ENCODE assay signal across 13 cellular contexts in genomic region chr1:216902669-216903388, GRCh38.
DNase-seq lines count a peak whose midpoint lies in the region; ATAC-seq and TF ChIP-seq lines count a peak whose summit lies in the region.
"Had no signal": no experiment of that assay in that cellular context is flagged by ENCODE, and none has a peak within 500 bp of the region (broad histone marks: within the 10 kb centered on the region; RNA-seq: fewer than 3 reads in every experiment).

No MANE protein-coding gene starts in this region.

- no peaks in the 10 kb centered on the region for H3K36me3 Mint-ChIP-seq in activated T-helper 2 cell treated with anti-CD3 and anti-CD28 coated beads, Interferon-gamma antibody, Interleukin-2, Interleukin-4, amounts not matched to agents 10 μg/mL and 5 μg/mL and 100 μg/mL, durations not matched to agents 14 hours and 24 hours and 36 hours (ENCODE audit: low read depth)

- ATAC-seq in GM21367 (IDR thresholded peaks at IDR 0.05; ENCODE audit: unreplicated experiment) (no peak), HG03175 (IDR thresholded peaks at IDR 0.05; ENCODE audit: unreplicated experiment) (no peak)

- no peak for TF ChIP-seq CTCF in choroid plexus epithelial cell (conservative IDR thresholded peaks at IDR 0.05; ENCODE audit: low read depth, low read length)

- peak; percentile 77 for DNase-seq in COLO829 (ENCODE audit: low spot score)
- peak; percentile 49 for DNase-seq in M059J (ENCODE audit: low read depth)
- DNase-seq in choroid plexus epithelial cell (ENCODE audit: low read depth) = peak; percentile 35
- peak; percentile 33 for DNase-seq in myocyte (ENCODE audit: low read depth)
- DNase-seq in activated T-helper 2 cell treated with anti-CD3 and anti-CD28 coated beads, Interferon-gamma antibody, Interleukin-2, Interleukin-4, amounts not matched to agents 10 μg/mL and 5 μg/mL and 100 μg/mL, durations not matched to agents 14 hours and 24 hours and 36 hours (ENCODE audit: low spot score) = no peak
- DNase-seq in DMS114 treated with DMSO at 0.1 percent for 48 hours (lab: John Stamatoyannopoulos, UW; ENCODE audit: unreplicated experiment) = no peak
- DNase-seq: activated CD4-positive, CD25-positive, alpha-beta regulatory T cell treated with anti-CD3 and anti-CD28 coated beads, Interleukin-2, amount 50 U/mL, for 72 hours; activated naive CD4-positive, alpha-beta T cell treated with anti-CD3 and anti-CD28 coated beads for 36 hours; occipital lobe; upper lobe of left lung had no signal

- no peak overlapping the region for H3K4me3 Mint-ChIP-seq in activated T-helper 2 cell treated with anti-CD3 and anti-CD28 coated beads, Interferon-gamma antibody, Interleukin-2, Interleukin-4, amounts not matched to agents 10 μg/mL and 5 μg/mL and 100 μg/mL, durations not matched to agents 14 hours and 24 hours and 36 hours (ENCODE audit: low read depth)
- H3K4me3 Mint-ChIP-seq: activated naive CD4-positive, alpha-beta T cell treated with anti-CD3 and anti-CD28 coated beads for 36 hours had no signal

- H3K27me3 Mint-ChIP-seq in activated T-helper 2 cell treated with anti-CD3 and anti-CD28 coated beads, Interferon-gamma antibody, Interleukin-2, Interleukin-4, amounts not matched to agents 10 μg/mL and 5 μg/mL and 100 μg/mL, durations not matched to agents 14 hours and 24 hours and 36 hours (ENCODE audit: low read depth) = no peaks in the 10 kb centered on the region

- no peak overlapping the region for H3K4me3 ChIP-seq in choroid plexus epithelial cell (ENCODE audit: low read depth, low read length)
- H3K4me3 ChIP-seq: dorsolateral prefrontal cortex, upper lobe of left lung had no signal

- H3K4me1 Mint-ChIP-seq in activated T-helper 2 cell treated with anti-CD3 and anti-CD28 coated beads, Interferon-gamma antibody, Interleukin-2, Interleukin-4, amounts not matched to agents 10 μg/mL and 5 μg/mL and 100 μg/mL, durations not matched to agents 14 hours and 24 hours and 36 hours (ENCODE audit: low read depth) = no peaks in the 10 kb centered on the region

- H3K9me3 Mint-ChIP-seq in activated T-helper 2 cell treated with anti-CD3 and anti-CD28 coated beads, Interferon-gamma antibody, Interleukin-2, Interleukin-4, amounts not matched to agents 10 μg/mL and 5 μg/mL and 100 μg/mL, durations not matched to agents 14 hours and 24 hours and 36 hours = no peaks in the 10 kb centered on the region

- intact Hi-C loops in activated T-helper 2 cell treated with anti-CD3 and anti-CD28 coated beads, Interferon-gamma antibody, Interleukin-2, Interleukin-4, amounts not matched to agents 10 μg/mL and 5 μg/mL and 100 μg/mL, durations not matched to agents 14 hours and 24 hours and 36 hours (cut with micrococcal nuclease) = no loop called here

- no peak overlapping the region for H3K27ac Mint-ChIP-seq in activated T-helper 2 cell treated with anti-CD3 and anti-CD28 coated beads, Interferon-gamma antibody, Interleukin-2, Interleukin-4, amounts not matched to agents 10 μg/mL and 5 μg/mL and 100 μg/mL, durations not matched to agents 14 hours and 24 hours and 36 hours
- H3K27ac Mint-ChIP-seq: activated naive CD4-positive, alpha-beta T cell treated with anti-CD3 and anti-CD28 coated beads for 36 hours had no signal

Comparison
In these comparisons a context has a peak if more than half of its experiments do, and no peak if none do; other contexts are left out.
1. DNase-seq: peak in COLO829 (single experiment), M059J (single experiment), choroid plexus epithelial cell (single experiment) and myocyte (single experiment); none in activated T-helper 2 cell treated with anti-CD3 and anti-CD28 coated beads, Interferon-gamma antibody, Interleukin-2, Interleukin-4, amounts not matched to agents 10 μg/mL and 5 μg/mL and 100 μg/mL, durations not matched to agents 14 hours and 24 hours and 36 hours (single experiment) and DMS114 treated with DMSO at 0.1 percent for 48 hours (single experiment).